Comparison of ENCODE assay signal across 1 cellular context in the genomic region with DNA sequence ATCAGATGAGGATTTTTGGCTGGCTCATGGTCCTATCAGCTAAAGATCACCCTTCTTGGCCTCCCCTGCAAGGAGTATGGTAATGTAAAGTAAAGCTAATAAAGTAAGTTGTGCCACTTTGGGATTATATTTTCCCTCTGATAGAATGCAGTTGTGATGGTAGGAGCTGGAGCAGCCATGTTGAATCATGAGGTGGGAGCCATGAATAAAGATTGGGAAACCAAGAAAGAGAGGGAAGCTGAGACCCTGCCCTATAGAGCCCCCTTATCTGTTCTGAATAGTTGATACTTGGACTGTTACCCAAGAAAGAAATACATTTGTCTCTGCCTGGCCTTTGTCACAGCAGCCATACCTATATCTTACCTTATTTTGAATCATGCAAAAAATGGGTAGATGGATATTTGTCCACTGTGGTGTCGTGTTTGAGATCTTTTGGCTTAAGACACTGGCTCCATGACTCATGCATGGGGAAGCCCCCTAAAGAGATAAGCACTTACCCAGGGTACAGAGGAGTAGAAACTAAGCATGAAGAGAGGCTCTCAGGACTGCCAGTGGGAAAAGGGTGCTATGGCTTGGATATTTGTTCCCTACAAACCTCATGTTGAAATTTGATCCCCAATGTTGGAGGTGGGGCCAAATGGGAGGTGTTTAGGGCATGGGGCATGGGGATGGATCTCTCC.
TF ChIP-seq lines count a peak whose summit lies in the region.

No MANE protein-coding gene starts in this region.

TF ChIP-seq in GM12878, 131 proteins besides CTCF, POLR2A, EP300 and RAD21:
- TF ChIP-seq ESRRA (IDR thresholded peaks at IDR 0.05; ENCODE audit: low read length) (no peak), SMARCA5 (IDR thresholded peaks at IDR 0.05) (0 out of 2 replicates have a peak, but pooled peaks have one; percentile 30)
TF ChIP-seq in GM12878: peak in this region for 1.
